ENCODE assay signal across 8 cellular contexts in the genomic region with DNA sequence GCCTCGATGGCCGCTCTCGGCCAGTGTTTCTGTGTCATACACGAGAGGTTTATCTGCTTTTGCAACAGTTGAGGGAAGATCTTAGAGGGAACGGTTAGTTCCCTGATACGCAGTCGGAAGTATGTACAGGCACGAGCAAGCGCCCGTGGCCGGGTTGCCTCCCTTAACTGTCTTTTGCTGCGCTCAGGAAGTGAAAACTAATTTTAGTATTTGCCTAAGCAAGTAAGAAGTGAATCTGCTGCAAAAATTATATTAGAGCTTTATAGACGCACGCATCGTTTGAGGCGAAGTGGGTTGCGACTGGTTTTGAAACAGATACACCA. TPM values are rescaled to one million over a fixed set of nuclear protein-coding genes. Genes with fewer than 3 reads are reported as not detected.
DNase-seq lines count a peak whose midpoint lies in the region; ATAC-seq and TF ChIP-seq lines count a peak whose summit lies in the region.

No MANE protein-coding gene starts in this region.

- CTCF ChIA-PET in activated CD4-positive, alpha-beta memory T cell treated with anti-CD3 and anti-CD28 coated beads, Interleukin-2, amount 10 ng/mL, durations not matched to agents 7 days and 5 days (lab: Charles Lee), result interaction anchor here (0.7 kb wide), 1 partner anchor 629 kb away, joined by 3 read pairs; no protein-coding TSS in a partner anchor

- H3K27ac Mint-ChIP-seq in activated CD4-positive, alpha-beta memory T cell treated with anti-CD3 and anti-CD28 coated beads, Interleukin-2, amount 10 ng/mL, durations not matched to agents 7 days and 5 days, result peak overlapping the region; percentile 93
- H3K27ac Mint-ChIP-seq in osteocyte (ENCODE audit: unreplicated experiment), result peak overlapping the region; percentile 75

- H3K9me3 Mint-ChIP-seq in activated CD4-positive, alpha-beta memory T cell treated with anti-CD3 and anti-CD28 coated beads, Interleukin-2, amount 10 ng/mL, durations not matched to agents 7 days and 5 days, result no peaks in the 10 kb centered on the region
- peaks cover 3% of the 10 kb centered on the region for H3K9me3 Mint-ChIP-seq in osteocyte (ENCODE audit: unreplicated experiment)

- H3K36me3 Mint-ChIP-seq in activated CD4-positive, alpha-beta memory T cell treated with anti-CD3 and anti-CD28 coated beads, Interleukin-2, amount 10 ng/mL, durations not matched to agents 7 days and 5 days (ENCODE audit: low read depth), result no peaks in the 10 kb centered on the region
- peaks cover 2% of the 10 kb centered on the region for H3K36me3 Mint-ChIP-seq in osteocyte (ENCODE audit: unreplicated experiment)

- peak; percentile 26 for ATAC-seq in GM21737 (IDR thresholded peaks at IDR 0.05; ENCODE audit: unreplicated experiment)

- TF ChIP-seq CTCF in GM12875 (IDR thresholded peaks at IDR 0.05; ENCODE audit: borderline replicate concordance, insufficient read depth, low read depth, low read length) (no peak), foreskin fibroblast (IDR thresholded peaks at IDR 0.05; ENCODE audit: low read depth, low read length) (no peak), osteocyte (IDR thresholded peaks at IDR 0.05) (no peak)

- POLR2A ChIA-PET in activated CD4-positive, alpha-beta memory T cell treated with anti-CD3 and anti-CD28 coated beads, Interleukin-2, amount 10 ng/mL, durations not matched to agents 7 days and 5 days (lab: Charles Lee), result interaction anchor here (1.0 to 5.1 kb wide), 8 partner anchors 13 to 631 kb away, joined by 3 to 43 read pairs (median 6); a partner anchor contains a TSS

- H3K27me3 Mint-ChIP-seq in activated CD4-positive, alpha-beta memory T cell treated with anti-CD3 and anti-CD28 coated beads, Interleukin-2, amount 10 ng/mL, durations not matched to agents 7 days and 5 days, result no peaks in the 10 kb centered on the region
- no peaks in the 10 kb centered on the region for H3K27me3 Mint-ChIP-seq in osteocyte (ENCODE audit: unreplicated experiment)

- H3K4me3 ChIP-seq in GM12875 (ENCODE audit: low read depth, low read length), result peak overlapping the region; percentile 72
- H3K4me3 ChIP-seq in foreskin fibroblast (ENCODE audit: low read depth in 1 of 2, low read length in 2 of 2), result peak overlapping the region; percentile 66 to 69

- peaks cover 39% of the 10 kb centered on the region for H3K4me1 Mint-ChIP-seq in activated CD4-positive, alpha-beta memory T cell treated with anti-CD3 and anti-CD28 coated beads, Interleukin-2, amount 10 ng/mL, durations not matched to agents 7 days and 5 days
- peaks cover 36% of the 10 kb centered on the region for H3K4me1 Mint-ChIP-seq in osteocyte (ENCODE audit: unreplicated experiment)

- DNase-seq in Kasumi-1 (lab: John Stamatoyannopoulos, UW) (peak; percentile 33 to 40), foreskin fibroblast (no peak), osteocyte (ENCODE audit: extremely low spot score, unreplicated experiment) (no peak), NCI-H345 (lab: John Stamatoyannopoulos, UW) (no peak), islet precursor cell (no peak)
- peak; percentile 63 for DNase-seq in activated CD4-positive, alpha-beta memory T cell treated with anti-CD3 and anti-CD28 coated beads, Interleukin-2, amount 10 ng/mL, durations not matched to agents 7 days and 5 days

- H3K4me3 Mint-ChIP-seq in activated CD4-positive, alpha-beta memory T cell treated with anti-CD3 and anti-CD28 coated beads, Interleukin-2, amount 10 ng/mL, durations not matched to agents 7 days and 5 days, result peak overlapping the region; percentile 85
- H3K4me3 Mint-ChIP-seq in osteocyte (ENCODE audit: unreplicated experiment), result peak overlapping the region; percentile 78

RNA-seq across cellular contexts. Expression of a gene that starts 0.7 kb away (rescaled TPM):
- total RNA-seq in activated CD4-positive, alpha-beta memory T cell treated with anti-CD3 and anti-CD28 coated beads, Interleukin-2, amount 10 ng/mL, durations not matched to agents 7 days and 5 days, result 10 to 100 TPM; 36.3 to 36.5 TPM
- 6.7 and 10.2 TPM in 2 replicates for total RNA-seq in osteocyte

Comparison
In these comparisons a context has a peak if more than half of its experiments do, and no peak if none do; other contexts are left out.
1. DNase-seq: peak in Kasumi-1 (2 of 2) and activated CD4-positive, alpha-beta memory T cell treated with anti-CD3 and anti-CD28 coated beads, Interleukin-2, amount 10 ng/mL, durations not matched to agents 7 days and 5 days (single experiment); none in foreskin fibroblast (0 of 2), osteocyte (single experiment), NCI-H345 (single experiment) and islet precursor cell (single experiment).